10 cellular contexts compared by ENCODE assay signal in the genomic region with DNA sequence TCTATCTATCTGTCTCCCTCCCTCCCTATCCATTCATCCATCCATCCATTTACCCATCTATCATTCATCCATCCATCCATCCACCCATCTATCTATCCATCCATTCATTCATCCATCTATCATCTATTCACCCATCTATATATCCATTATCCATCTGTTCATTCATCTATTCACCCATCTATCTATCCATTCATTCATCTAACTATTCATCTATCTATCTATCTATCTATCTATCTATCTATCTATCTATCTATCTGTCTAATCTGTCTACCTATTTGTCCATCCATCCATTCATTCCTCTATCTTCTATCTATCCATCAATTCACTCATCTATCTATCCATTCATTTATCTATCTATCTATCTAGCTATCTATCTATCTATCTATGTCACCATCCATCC.
"Had no signal": no experiment of that assay in that cellular context is flagged by ENCODE, and none has a peak within 500 bp of the region (broad histone marks: within the 10 kb centered on the region; RNA-seq: fewer than 3 reads in every experiment).

No MANE protein-coding gene starts in this region.

- H3K9ac ChIP-seq: GM23248 had no signal

- H3K27ac ChIP-seq: GM23248 had no signal

- H3K4me3 ChIP-seq: GM23248, GM23338, HAP-1 had no signal

- H3K36me3 ChIP-seq: HAP-1 had no signal

- H3K4me1 ChIP-seq: HAP-1 had no signal

- H3K4me2 ChIP-seq: GM23338 had no signal

- DNase-seq: GM23248, GOT3, H7, H9, HCEC 1CT, HFFc6 had no signal

- H2AFZ ChIP-seq: GM23248, GM23338 had no signal

- ATAC-seq: GM23338, HCT116 had no signal

- FAIRE-seq: H54 had no signal

- H3K9me3 ChIP-seq: HAP-1 had no signal
